Comparison of ENCODE assay signal across 8 cellular contexts in genomic region chr12:120012067-120012621, GRCh38. TPM values are rescaled to one million over a fixed set of nuclear protein-coding genes. Genes with fewer than 3 reads are reported as not detected.
A peak's percentile ranks its signal among the peaks of the same experiment; 100 is the strongest.
DNase-seq lines count a peak whose midpoint lies in the region; ATAC-seq, FAIRE-seq and TF ChIP-seq lines count a peak whose summit lies in the region.
"Had no signal": no experiment of that assay in that cellular context is flagged by ENCODE, and none has a peak within 500 bp of the region (broad histone marks: within the 10 kb centered on the region; RNA-seq: fewer than 3 reads in every experiment).

No MANE protein-coding gene starts in this region.

- peaks cover 3% of the 10 kb centered on the region for H3K27me3 Mint-ChIP-seq in activated naive CD8-positive, alpha-beta T cell treated with anti-CD3 and anti-CD28 coated beads, Interleukin-2, amount 50 U/mL, for 24 hours

- no peak overlapping the region for H2AFZ ChIP-seq in osteoblast (ENCODE audit: low read length)

- no peaks in the 10 kb centered on the region for H3K36me3 ChIP-seq in small intestine (ENCODE audit: control insufficient read depth in 2 of 2, insufficient read depth in 2 of 2, low read length in 2 of 2)
- no peaks in the 10 kb centered on the region for H3K36me3 ChIP-seq in osteoblast (ENCODE audit: insufficient read depth, low read length)
- H3K36me3 ChIP-seq: neutrophil had no signal

- peaks cover 68% of the 10 kb centered on the region for H3K36me3 Mint-ChIP-seq in activated naive CD8-positive, alpha-beta T cell treated with anti-CD3 and anti-CD28 coated beads, Interleukin-2, amount 50 U/mL, for 24 hours (ENCODE audit: low read depth)

- H3K4me1 Mint-ChIP-seq in activated naive CD8-positive, alpha-beta T cell treated with anti-CD3 and anti-CD28 coated beads, Interleukin-2, amount 50 U/mL, for 24 hours, result peaks cover 98% of the 10 kb centered on the region

- peak overlapping the region; percentile 98 for H3K27ac Mint-ChIP-seq in activated naive CD8-positive, alpha-beta T cell treated with anti-CD3 and anti-CD28 coated beads, Interleukin-2, amount 50 U/mL, for 24 hours

- H3K9me3 Mint-ChIP-seq in activated naive CD8-positive, alpha-beta T cell treated with anti-CD3 and anti-CD28 coated beads, Interleukin-2, amount 50 U/mL, for 24 hours, result peaks cover 4% of the 10 kb centered on the region

- H3K27ac ChIP-seq in small intestine (ENCODE audit: low read depth in 1 of 2, low read length in 1 of 2) (peak overlapping the region in 1 of 2 donors; percentile 11), osteoblast (ENCODE audit: low read depth, low read length) (no peak overlapping the region)
- H3K27ac ChIP-seq: neutrophil had no signal

- peak overlapping the region; percentile 72 for H3K4me3 Mint-ChIP-seq in activated naive CD8-positive, alpha-beta T cell treated with anti-CD3 and anti-CD28 coated beads, Interleukin-2, amount 50 U/mL, for 24 hours

- no peak for FAIRE-seq in small intestine (lab: Jason Lieb, UNC)

- H3K27me3 ChIP-seq in small intestine (ENCODE audit: control insufficient read depth in 2 of 2, insufficient read depth in 2 of 2, low read length in 2 of 2) (no peaks in the 10 kb centered on the region), osteoblast (ENCODE audit: insufficient read depth, low read length) (peaks cover 5% of the 10 kb centered on the region)

- H3K4me3 ChIP-seq in small intestine (ENCODE audit: low read depth in 1 of 2, low read length in 2 of 2), result no peak overlapping the region
- no peak overlapping the region for H3K4me3 ChIP-seq in osteoblast (ENCODE audit: insufficient read depth, low read length)

- DNase-seq in SK-N-DZ (ENCODE audit: low spot score) (peak; percentile 70), small intestine (peak; percentile 12), osteoblast (ENCODE audit: insufficient read length, low spot score, missing footprints) (no peak), HuH-7 (ENCODE audit: low spot score) (no peak)
- peak; percentile 74 for DNase-seq in activated naive CD8-positive, alpha-beta T cell treated with anti-CD3 and anti-CD28 coated beads, Interleukin-2, amount 50 U/mL, for 24 hours

- H3K9me3 ChIP-seq in small intestine (ENCODE audit: control insufficient read depth, low read depth), result no peaks in the 10 kb centered on the region
- no peaks in the 10 kb centered on the region for H3K9me3 ChIP-seq in osteoblast (ENCODE audit: low read depth, low read length)
- H3K9me3 ChIP-seq: neutrophil had no signal

- H4K20me1 ChIP-seq in osteoblast (ENCODE audit: insufficient read depth, low read length), result no peaks in the 10 kb centered on the region

- ATAC-seq in GM19324 (IDR thresholded peaks at IDR 0.05; ENCODE audit: low FRiP score, unreplicated experiment), result peak; percentile 69
- ATAC-seq in HG02943 (IDR thresholded peaks at IDR 0.05; ENCODE audit: low read depth, unreplicated experiment), result peak; percentile 53
- ATAC-seq in activated naive CD8-positive, alpha-beta T cell treated with anti-CD3 and anti-CD28 coated beads, Interleukin-2, amount 50 U/mL, for 24 hours, result peak; percentile 81

- WGBS in small intestine, 3 donors, result 61 to 74% (median 70%) methylated on average over 10 of the region's 10 CpGs

- H3K4me1 ChIP-seq in small intestine (ENCODE audit: control insufficient read depth in 2 of 2, insufficient read depth in 1 of 2, low read depth in 1 of 2, low read length in 1 of 2) (no peaks in the 10 kb centered on the region), osteoblast (ENCODE audit: insufficient read depth, low read length) (no peaks in the 10 kb centered on the region)

- H3K4me2 ChIP-seq in osteoblast (ENCODE audit: insufficient read depth, low read length), result no peak overlapping the region

- H3K79me2 ChIP-seq in osteoblast (ENCODE audit: insufficient read depth, low read length), result no peaks in the 10 kb centered on the region

- TF ChIP-seq CTCF in osteoblast (IDR thresholded peaks at IDR 0.05; ENCODE audit: extremely low read depth, low read depth, low read length), result no peak

RNA-seq across cellular contexts. Expression of gene BICDL1, which starts 23.1 kb away (rescaled TPM):
- 28.8 and 35.4 TPM in 2 replicates for polyA plus RNA-seq in SK-N-DZ (2014; cell fraction: cytosol; rRNA removed)
- 86.5 and 133 TPM in 2 replicates for polyA plus RNA-seq in SK-N-DZ (2014; cell fraction: nucleus; rRNA removed)
- polyA plus RNA-seq in small intestine, result 1 to 10 TPM; 5.7 to 9.8 (median 6.3) TPM
- not detected in 2 replicates for total RNA-seq in osteoblast

Comparison
In these comparisons a context has a peak if more than half of its experiments do, and no peak if none do; other contexts are left out.
1. DNase-seq: peak in SK-N-DZ (single experiment), activated naive CD8-positive, alpha-beta T cell treated with anti-CD3 and anti-CD28 coated beads, Interleukin-2, amount 50 U/mL, for 24 hours (single experiment) and small intestine (single experiment); none in osteoblast (single experiment) and HuH-7 (single experiment).
2. Peak in every context shown above with its lines, with median percentiles within 50 percentile points of each other: ATAC-seq.